In the genomic region with DNA sequence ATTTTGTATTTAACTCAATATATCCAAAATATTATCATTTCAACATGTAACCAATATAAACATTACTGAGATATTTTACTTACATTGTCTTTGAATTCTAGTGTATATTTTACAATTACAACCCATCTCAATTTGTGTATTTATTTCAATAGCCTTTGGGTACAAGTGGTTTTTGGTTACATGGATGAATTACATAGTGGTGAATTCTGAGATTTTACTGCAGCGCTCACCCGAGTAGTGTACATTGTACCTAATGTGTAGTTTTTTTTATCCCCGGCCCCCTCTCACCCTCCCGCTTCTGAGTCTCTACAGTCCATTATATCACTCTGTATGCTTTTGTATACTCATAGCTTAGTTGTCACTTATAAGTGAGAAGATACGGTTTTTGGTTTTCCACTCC, we compare ENCODE assay signal across 21 cellular contexts.
"Had no signal": no experiment of that assay in that cellular context is flagged by ENCODE, and none has a peak within 500 bp of the region (broad histone marks: within the 10 kb centered on the region; RNA-seq: fewer than 3 reads in every experiment).

No MANE protein-coding gene starts in this region.

- H3K4me3 ChIP-seq: dorsolateral prefrontal cortex, hepatocyte, left ventricle myocardium inferior, prostate gland, right lobe of liver, suprapubic skin, thyroid gland had no signal

- FAIRE-seq: kidney, urothelium cell line had no signal

- H3K27me3 ChIP-seq: dorsolateral prefrontal cortex, hepatocyte, right lobe of liver, suprapubic skin, thyroid gland had no signal

- H3K4me1 ChIP-seq: left ventricle myocardium inferior, parathyroid adenoma, prostate gland, right lobe of liver, thyroid gland had no signal

- H3K36me3 ChIP-seq: left ventricle myocardium inferior, prostate gland, right lobe of liver, suprapubic skin, thyroid gland had no signal

- H3K9me3 ChIP-seq: left ventricle myocardium inferior, prostate gland, right lobe of liver, suprapubic skin, thyroid gland had no signal

- DNase-seq: dorsolateral prefrontal cortex; effector CD8-positive, alpha-beta T cell; foreskin melanocyte; head of caudate nucleus; kidney; left cardiac atrium; left ventricle myocardium inferior; mesendoderm; naive B cell; occipital lobe; right lobe of liver; stimulated activated CD4-positive, alpha-beta T cell treated with anti-CD3 and anti-CD28 coated beads, Interleukin-4, amount 100 ng/mL, for 1 hour; stimulated activated CD8-positive, alpha-beta memory T cell treated with anti-CD3 and anti-CD28 coated beads, Interleukin-4, amount 100 ng/mL, for 48 hours; stimulated activated naive CD8-positive, alpha-beta T cell treated with anti-CD3 and anti-CD28 coated beads, Interleukin-15, Interleukin-2, amounts not matched to agents 100 U/mL and 50 U/mL, for 24 hours; thyroid gland had no signal

- H3K27ac ChIP-seq: dorsolateral prefrontal cortex, hepatocyte, left ventricle myocardium inferior, parathyroid adenoma, prostate gland, right lobe of liver, suprapubic skin, thyroid gland had no signal

- ATAC-seq: left cardiac atrium; right lobe of liver; stimulated activated effector memory CD8-positive, alpha-beta T cell treated with anti-CD3 and anti-CD28 coated beads, Interleukin-12 subunit alpha, Interleukin-12 subunit beta, amount 100 ng/mL, for 72 hours; stimulated activated naive CD8-positive, alpha-beta T cell treated with anti-CD3 and anti-CD28 coated beads, Interleukin-15, Interleukin-2, amounts not matched to agents 100 U/mL and 50 U/mL, for 24 hours had no signal
